1 cellular context compared by ENCODE assay signal in genomic region chr15:65056868-65057548, GRCh38.
A peak's percentile ranks its signal among the peaks of the same experiment; 100 is the strongest.
TF ChIP-seq lines count a peak whose summit lies in the region.

No MANE protein-coding gene starts in this region.

TF ChIP-seq in HepG2, 621 proteins besides CTCF, POLR2A, EP300 and RAD21 (continued from another document and continues in another):
- TF ChIP-seq, protein P1, sequence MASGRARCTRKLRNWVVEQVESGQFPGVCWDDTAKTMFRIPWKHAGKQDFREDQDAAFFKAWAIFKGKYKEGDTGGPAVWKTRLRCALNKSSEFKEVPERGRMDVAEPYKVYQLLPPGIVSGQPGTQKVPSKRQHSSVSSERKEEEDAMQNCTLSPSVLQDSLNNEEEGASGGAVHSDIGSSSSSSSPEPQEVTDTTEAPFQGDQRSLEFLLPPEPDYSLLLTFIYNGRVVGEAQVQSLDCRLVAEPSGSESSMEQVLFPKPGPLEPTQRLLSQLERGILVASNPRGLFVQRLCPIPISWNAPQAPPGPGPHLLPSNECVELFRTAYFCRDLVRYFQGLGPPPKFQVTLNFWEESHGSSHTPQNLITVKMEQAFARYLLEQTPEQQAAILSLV (CRISPR knock-in tag; IDR thresholded peaks at IDR 0.05; ENCODE audit: borderline replicate concordance): peak; percentile 64; the same call in 1 of the 2 replicates
- TF ChIP-seq KAT8 (CRISPR knock-in tag; IDR thresholded peaks at IDR 0.05) (peak; percentile 84), SETDB1 (CRISPR knock-in tag; IDR thresholded peaks at IDR 0.05; ENCODE audit: borderline replicate concordance) (no peak), ZNF839 (CRISPR knock-in tag; IDR thresholded peaks at IDR 0.05; ENCODE audit: borderline replicate concordance) (no peak), GFI1 (CRISPR knock-in tag; IDR thresholded peaks at IDR 0.05; ENCODE audit: borderline replicate concordance) (peak; percentile 77; the same call in 1 of the 2 replicates), ZFP37 (CRISPR knock-in tag; IDR thresholded peaks at IDR 0.05; ENCODE audit: borderline replicate concordance) (0 out of 2 replicates have a peak, but pooled peaks have one; percentile 36), MTA1 (CRISPR knock-in tag; IDR thresholded peaks at IDR 0.05; ENCODE audit: borderline replicate concordance) (peak; percentile 91), KDM2A (CRISPR knock-in tag; IDR thresholded peaks at IDR 0.05; ENCODE audit: borderline replicate concordance, low read depth) (peak; percentile 54), SSRP1 (CRISPR knock-in tag; IDR thresholded peaks at IDR 0.05) (peak; percentile 69; the same call in 1 of the 2 replicates), RARA (CRISPR knock-in tag; IDR thresholded peaks at IDR 0.05) (peak; percentile 88), KMT2A (CRISPR knock-in tag; IDR thresholded peaks at IDR 0.05) (0 out of 2 replicates have a peak, but pooled peaks have one; percentile 35), ZNF296 (CRISPR knock-in tag; conservative IDR thresholded peaks at IDR 0.05) (peak; percentile 88), ZNF350 (CRISPR knock-in tag; IDR thresholded peaks at IDR 0.05; ENCODE audit: borderline replicate concordance, low read depth) (peak; percentile 41; the same call in 1 of the 2 replicates), CREB1 (IDR thresholded peaks at IDR 0.05) (0 out of 2 replicates have a peak, but pooled peaks have one; percentile 24), CREB1 (CRISPR knock-in tag; IDR thresholded peaks at IDR 0.05) (peak; percentile 76), SIX4 (CRISPR knock-in tag; IDR thresholded peaks at IDR 0.05) (peak; percentile 76; the same call in 1 of the 2 replicates), ZNF652 (CRISPR knock-in tag; IDR thresholded peaks at IDR 0.05; ENCODE audit: borderline replicate concordance, low read depth) (peak; percentile 28; the same call in 1 of the 2 replicates), ZNF143 (CRISPR knock-in tag; IDR thresholded peaks at IDR 0.05) (no peak), ZSCAN29 (CRISPR knock-in tag; conservative IDR thresholded peaks at IDR 0.05) (0 out of 2 replicates have a peak, but pooled peaks have one; percentile 44), ZZZ3 (CRISPR knock-in tag; IDR thresholded peaks at IDR 0.05; ENCODE audit: borderline replicate concordance) (no peak), ELF3 (CRISPR knock-in tag; IDR thresholded peaks at IDR 0.05) (peak; percentile 48; the same call in 1 of the 2 replicates), ZNF614 (CRISPR knock-in tag; IDR thresholded peaks at IDR 0.05; ENCODE audit: borderline replicate concordance) (peak; percentile 73; the same call in 1 of the 2 replicates), ZNF446 (CRISPR knock-in tag; IDR thresholded peaks at IDR 0.05) (no peak), RBFOX2 (IDR thresholded peaks at IDR 0.05; ENCODE audit: low read depth, low read length) (no peak), FOSL2 (CRISPR knock-in tag; IDR thresholded peaks at IDR 0.05) (peak; percentile 99), SAP130 (CRISPR knock-in tag; IDR thresholded peaks at IDR 0.05; ENCODE audit: low read depth) (peak; percentile 94), SMAD3 (CRISPR knock-in tag; IDR thresholded peaks at IDR 0.05) (0 out of 2 replicates have a peak, but pooled peaks have one; percentile 31), ZFP1 (CRISPR knock-in tag; IDR thresholded peaks at IDR 0.05) (no peak), RBM22 (optimal IDR thresholded peaks at IDR 0.05; ENCODE audit: low read length) (no peak), ZGPAT (CRISPR knock-in tag; IDR thresholded peaks at IDR 0.05) (peak; percentile 73; the same call in 1 of the 2 replicates), GABPB1 (CRISPR knock-in tag; IDR thresholded peaks at IDR 0.05) (peak; percentile 45), ZNF3 (CRISPR knock-in tag; IDR thresholded peaks at IDR 0.05) (no peak), SPEN (CRISPR knock-in tag; IDR thresholded peaks at IDR 0.05; ENCODE audit: low read depth) (peak; percentile 47; the same call in 1 of the 2 replicates), HOMEZ (CRISPR knock-in tag; IDR thresholded peaks at IDR 0.05; ENCODE audit: low read depth) (peak; percentile 62; the same call in 1 of the 2 replicates), XRCC5 (optimal IDR thresholded peaks at IDR 0.05; ENCODE audit: low read length) (peak; percentile 70), ERF (CRISPR knock-in tag; IDR thresholded peaks at IDR 0.05) (peak; percentile 77), ZSCAN25 (CRISPR knock-in tag; IDR thresholded peaks at IDR 0.05) (peak; percentile 63), ELF1 (CRISPR knock-in tag; IDR thresholded peaks at IDR 0.05) (0 out of 2 replicates have a peak, but pooled peaks have one; percentile 26), TARDBP (CRISPR knock-in tag; IDR thresholded peaks at IDR 0.05) (peak; percentile 64; the same call in 1 of the 2 replicates), ZNF768 (CRISPR knock-in tag; IDR thresholded peaks at IDR 0.05) (no peak), POGK (CRISPR knock-in tag; conservative IDR thresholded peaks at IDR 0.05) (0 out of 2 replicates have a peak, but pooled peaks have one; percentile 41), FOXP1 (IDR thresholded peaks at IDR 0.05) (no peak), FOXP1 (CRISPR knock-in tag; IDR thresholded peaks at IDR 0.05) (peak; percentile 51; the same call in 1 of the 2 replicates), TSC22D2 (CRISPR knock-in tag; IDR thresholded peaks at IDR 0.05; ENCODE audit: borderline replicate concordance) (no peak), GATAD1 (CRISPR knock-in tag; IDR thresholded peaks at IDR 0.05) (peak; percentile 45; the same call in 1 of the 2 replicates), SOX6 (IDR thresholded peaks at IDR 0.05) (no peak), SOX6 (CRISPR knock-in tag; IDR thresholded peaks at IDR 0.05) (peak; percentile 81)
- TF ChIP-seq, protein P2, sequence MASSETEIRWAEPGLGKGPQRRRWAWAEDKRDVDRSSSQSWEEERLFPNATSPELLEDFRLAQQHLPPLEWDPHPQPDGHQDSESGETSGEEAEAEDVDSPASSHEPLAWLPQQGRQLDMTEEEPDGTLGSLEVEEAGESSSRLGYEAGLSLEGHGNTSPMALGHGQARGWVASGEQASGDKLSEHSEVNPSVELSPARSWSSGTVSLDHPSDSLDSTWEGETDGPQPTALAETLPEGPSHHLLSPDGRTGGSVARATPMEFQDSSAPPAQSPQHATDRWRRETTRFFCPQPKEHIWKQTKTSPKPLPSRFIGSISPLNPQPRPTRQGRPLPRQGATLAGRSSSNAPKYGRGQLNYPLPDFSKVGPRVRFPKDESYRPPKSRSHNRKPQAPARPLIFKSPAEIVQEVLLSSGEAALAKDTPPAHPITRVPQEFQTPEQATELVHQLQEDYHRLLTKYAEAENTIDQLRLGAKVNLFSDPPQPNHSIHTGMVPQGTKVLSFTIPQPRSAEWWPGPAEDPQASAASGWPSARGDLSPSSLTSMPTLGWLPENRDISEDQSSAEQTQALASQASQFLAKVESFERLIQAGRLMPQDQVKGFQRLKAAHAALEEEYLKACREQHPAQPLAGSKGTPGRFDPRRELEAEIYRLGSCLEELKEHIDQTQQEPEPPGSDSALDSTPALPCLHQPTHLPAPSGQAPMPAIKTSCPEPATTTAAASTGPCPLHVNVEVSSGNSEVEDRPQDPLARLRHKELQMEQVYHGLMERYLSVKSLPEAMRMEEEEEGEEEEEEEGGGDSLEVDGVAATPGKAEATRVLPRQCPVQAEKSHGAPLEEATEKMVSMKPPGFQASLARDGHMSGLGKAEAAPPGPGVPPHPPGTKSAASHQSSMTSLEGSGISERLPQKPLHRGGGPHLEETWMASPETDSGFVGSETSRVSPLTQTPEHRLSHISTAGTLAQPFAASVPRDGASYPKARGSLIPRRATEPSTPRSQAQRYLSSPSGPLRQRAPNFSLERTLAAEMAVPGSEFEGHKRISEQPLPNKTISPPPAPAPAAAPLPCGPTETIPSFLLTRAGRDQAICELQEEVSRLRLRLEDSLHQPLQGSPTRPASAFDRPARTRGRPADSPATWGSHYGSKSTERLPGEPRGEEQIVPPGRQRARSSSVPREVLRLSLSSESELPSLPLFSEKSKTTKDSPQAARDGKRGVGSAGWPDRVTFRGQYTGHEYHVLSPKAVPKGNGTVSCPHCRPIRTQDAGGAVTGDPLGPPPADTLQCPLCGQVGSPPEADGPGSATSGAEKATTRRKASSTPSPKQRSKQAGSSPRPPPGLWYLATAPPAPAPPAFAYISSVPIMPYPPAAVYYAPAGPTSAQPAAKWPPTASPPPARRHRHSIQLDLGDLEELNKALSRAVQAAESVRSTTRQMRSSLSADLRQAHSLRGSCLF (CRISPR knock-in tag; IDR thresholded peaks at IDR 0.05; ENCODE audit: borderline replicate concordance): no peak
- TF ChIP-seq, protein P3, sequence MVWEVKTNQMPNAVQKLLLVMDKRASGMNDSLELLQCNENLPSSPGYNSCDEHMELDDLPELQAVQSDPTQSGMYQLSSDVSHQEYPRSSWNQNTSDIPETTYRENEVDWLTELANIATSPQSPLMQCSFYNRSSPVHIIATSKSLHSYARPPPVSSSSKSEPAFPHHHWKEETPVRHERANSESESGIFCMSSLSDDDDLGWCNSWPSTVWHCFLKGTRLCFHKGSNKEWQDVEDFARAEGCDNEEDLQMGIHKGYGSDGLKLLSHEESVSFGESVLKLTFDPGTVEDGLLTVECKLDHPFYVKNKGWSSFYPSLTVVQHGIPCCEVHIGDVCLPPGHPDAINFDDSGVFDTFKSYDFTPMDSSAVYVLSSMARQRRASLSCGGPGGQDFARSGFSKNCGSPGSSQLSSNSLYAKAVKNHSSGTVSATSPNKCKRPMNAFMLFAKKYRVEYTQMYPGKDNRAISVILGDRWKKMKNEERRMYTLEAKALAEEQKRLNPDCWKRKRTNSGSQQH (CRISPR knock-in tag; IDR thresholded peaks at IDR 0.05; ENCODE audit: low read depth): peak; percentile 74; the same call in 1 of the 2 replicates
- TF ChIP-seq, protein P4, sequence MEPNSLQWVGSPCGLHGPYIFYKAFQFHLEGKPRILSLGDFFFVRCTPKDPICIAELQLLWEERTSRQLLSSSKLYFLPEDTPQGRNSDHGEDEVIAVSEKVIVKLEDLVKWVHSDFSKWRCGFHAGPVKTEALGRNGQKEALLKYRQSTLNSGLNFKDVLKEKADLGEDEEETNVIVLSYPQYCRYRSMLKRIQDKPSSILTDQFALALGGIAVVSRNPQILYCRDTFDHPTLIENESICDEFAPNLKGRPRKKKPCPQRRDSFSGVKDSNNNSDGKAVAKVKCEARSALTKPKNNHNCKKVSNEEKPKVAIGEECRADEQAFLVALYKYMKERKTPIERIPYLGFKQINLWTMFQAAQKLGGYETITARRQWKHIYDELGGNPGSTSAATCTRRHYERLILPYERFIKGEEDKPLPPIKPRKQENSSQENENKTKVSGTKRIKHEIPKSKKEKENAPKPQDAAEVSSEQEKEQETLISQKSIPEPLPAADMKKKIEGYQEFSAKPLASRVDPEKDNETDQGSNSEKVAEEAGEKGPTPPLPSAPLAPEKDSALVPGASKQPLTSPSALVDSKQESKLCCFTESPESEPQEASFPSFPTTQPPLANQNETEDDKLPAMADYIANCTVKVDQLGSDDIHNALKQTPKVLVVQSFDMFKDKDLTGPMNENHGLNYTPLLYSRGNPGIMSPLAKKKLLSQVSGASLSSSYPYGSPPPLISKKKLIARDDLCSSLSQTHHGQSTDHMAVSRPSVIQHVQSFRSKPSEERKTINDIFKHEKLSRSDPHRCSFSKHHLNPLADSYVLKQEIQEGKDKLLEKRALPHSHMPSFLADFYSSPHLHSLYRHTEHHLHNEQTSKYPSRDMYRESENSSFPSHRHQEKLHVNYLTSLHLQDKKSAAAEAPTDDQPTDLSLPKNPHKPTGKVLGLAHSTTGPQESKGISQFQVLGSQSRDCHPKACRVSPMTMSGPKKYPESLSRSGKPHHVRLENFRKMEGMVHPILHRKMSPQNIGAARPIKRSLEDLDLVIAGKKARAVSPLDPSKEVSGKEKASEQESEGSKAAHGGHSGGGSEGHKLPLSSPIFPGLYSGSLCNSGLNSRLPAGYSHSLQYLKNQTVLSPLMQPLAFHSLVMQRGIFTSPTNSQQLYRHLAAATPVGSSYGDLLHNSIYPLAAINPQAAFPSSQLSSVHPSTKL (CRISPR knock-in tag; IDR thresholded peaks at IDR 0.05): peak; percentile 88
